Comparison of ENCODE assay signal across 26 cellular contexts in the genomic region with DNA sequence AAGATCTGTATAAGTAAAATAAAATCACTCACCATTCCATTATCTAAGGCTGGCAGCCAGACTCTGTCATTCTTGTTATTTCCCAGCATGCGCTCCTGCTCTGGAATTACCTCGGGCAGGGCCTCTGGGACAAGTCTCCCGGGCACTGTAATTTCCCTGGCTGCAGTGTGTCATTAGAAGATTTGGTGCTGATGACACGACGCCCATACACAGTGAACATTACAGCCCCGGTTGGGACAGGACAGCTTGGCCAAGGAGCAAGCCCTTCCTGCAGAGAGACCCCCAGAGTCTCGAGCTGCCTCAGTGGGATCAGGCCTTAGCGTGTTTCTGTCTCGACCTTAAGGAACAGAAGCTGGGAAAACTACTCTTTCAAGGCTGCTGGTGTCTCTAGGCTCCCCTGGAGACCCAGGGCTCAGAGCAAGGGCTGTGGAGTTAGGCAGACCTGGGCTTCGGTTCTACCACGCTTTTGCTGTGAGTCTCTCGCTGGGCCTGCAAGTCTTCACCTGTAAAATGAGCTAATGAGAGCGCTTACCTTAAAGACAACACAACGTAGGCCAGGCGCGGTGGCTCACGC.
"Had no signal": no experiment of that assay in that cellular context is flagged by ENCODE, and none has a peak within 500 bp of the region (broad histone marks: within the 10 kb centered on the region; RNA-seq: fewer than 3 reads in every experiment).

No MANE protein-coding gene starts in this region.

- H3K27me3 ChIP-seq: neutrophil, pancreas, right lobe of liver, stomach, suprapubic skin, tibial nerve, uterus had no signal

- DNase-seq: activated CD4-positive, alpha-beta T cell treated with anti-CD3 and anti-CD28 coated beads, Interleukin-2, amount 10 ng/mL, durations not matched to agents 7 days and 5 days; activated CD8-positive, alpha-beta T cell treated with anti-CD3 and anti-CD28 coated beads, Interleukin-2, amount 10 ng/mL, durations not matched to agents 7 days and 5 days; activated naive CD4-positive, alpha-beta T cell; cerebellar nuclear complex; effector CD4-positive, alpha-beta T cell; erythroblast; foreskin fibroblast; kidney; naive thymus-derived CD8-positive, alpha-beta T cell; small intestine; stimulated activated CD4-positive, alpha-beta T cell treated with anti-CD3 and anti-CD28 coated beads, Interleukin-15, amount 100 ng/mL, for 24 hours; stomach; SW 1271; uterus had no signal

- H3K27ac Mint-ChIP-seq: activated naive CD8-positive, alpha-beta T cell; dendritic cell treated with granulocyte-macrophage colony-stimulating factor and Interleukin-4, amounts not matched to agents 40 ng/mL and 50 ng/mL, for 4 days; mesothelial cell of epicardium; stimulated activated memory B cell treated with anti-CD40 and anti-IgM and Interleukin-4, amounts not matched to agents 10 μg/mL and 1 μg/mL and 100 μg/mL, for 72 hours had no signal

- H3K9me3 Mint-ChIP-seq: activated CD4-positive, alpha-beta T cell treated with anti-CD3 and anti-CD28 coated beads, Interleukin-2, amount 10 ng/mL, durations not matched to agents 7 days and 5 days; dendritic cell treated with granulocyte-macrophage colony-stimulating factor and Interleukin-4, amounts not matched to agents 40 ng/mL and 50 ng/mL, for 4 days; mesothelial cell of epicardium; naive thymus-derived CD8-positive, alpha-beta T cell; stimulated activated memory B cell treated with anti-CD40 and anti-IgM and Interleukin-4, amounts not matched to agents 10 μg/mL and 1 μg/mL and 100 μg/mL, for 72 hours had no signal

- H3K27ac ChIP-seq: neutrophil, pancreas, right lobe of liver, stomach, suprapubic skin, tibial nerve, uterus had no signal

- H3K4me3 ChIP-seq: lung, pancreas, right lobe of liver, stomach, suprapubic skin, tibial nerve, uterus had no signal

- H3K4me1 ChIP-seq: pancreas, right lobe of liver, suprapubic skin, tibial nerve, uterus had no signal

- H3K27me3 Mint-ChIP-seq: activated naive CD8-positive, alpha-beta T cell; stimulated activated memory B cell treated with anti-CD40 and anti-IgM and Interleukin-4, amounts not matched to agents 10 μg/mL and 1 μg/mL and 100 μg/mL, for 72 hours had no signal

- H3K36me3 ChIP-seq: neutrophil, pancreas, right lobe of liver, stomach, suprapubic skin, tibial nerve, uterus had no signal

- ATAC-seq: activated CD4-positive, CD25-positive, alpha-beta regulatory T cell treated with anti-CD3 and anti-CD28 coated beads, Interleukin-2, amount 50 U/mL, for 24 hours; activated CD8-positive, alpha-beta T cell treated with anti-CD3 and anti-CD28 coated beads, Interleukin-2, amount 10 ng/mL, durations not matched to agents 7 days and 5 days; left lobe of liver; naive thymus-derived CD8-positive, alpha-beta T cell; pancreas; right lobe of liver; stimulated activated memory B cell treated with anti-CD40 and anti-IgM and Interleukin-4, amounts not matched to agents 10 μg/mL and 1 μg/mL and 100 μg/mL, for 72 hours had no signal

- H3K9me3 ChIP-seq: neutrophil, pancreas, right lobe of liver, stomach, suprapubic skin, tibial nerve, uterus had no signal

- H3K36me3 Mint-ChIP-seq: activated naive CD8-positive, alpha-beta T cell; mesothelial cell of epicardium; naive thymus-derived CD8-positive, alpha-beta T cell; stimulated activated memory B cell treated with anti-CD40 and anti-IgM and Interleukin-4, amounts not matched to agents 10 μg/mL and 1 μg/mL and 100 μg/mL, for 72 hours had no signal

- H3K4me3 Mint-ChIP-seq: activated CD4-positive, alpha-beta T cell treated with anti-CD3 and anti-CD28 coated beads, Interleukin-2, amount 10 ng/mL, durations not matched to agents 7 days and 5 days; activated CD8-positive, alpha-beta T cell treated with anti-CD3 and anti-CD28 coated beads, Interleukin-2, amount 10 ng/mL, durations not matched to agents 7 days and 5 days; activated naive CD8-positive, alpha-beta T cell; dendritic cell treated with granulocyte-macrophage colony-stimulating factor and Interleukin-4, amounts not matched to agents 40 ng/mL and 50 ng/mL, for 4 days; mesothelial cell of epicardium; stimulated activated memory B cell treated with anti-CD40 and anti-IgM and Interleukin-4, amounts not matched to agents 10 μg/mL and 1 μg/mL and 100 μg/mL, for 72 hours had no signal
